Comparison of ENCODE assay signal across 8 cellular contexts in genomic region chr17:19992803-19993713, GRCh38. TPM values are rescaled to one million over a fixed set of nuclear protein-coding genes. Genes with fewer than 3 reads are reported as not detected.
DNase-seq lines count a peak whose midpoint lies in the region; ATAC-seq, FAIRE-seq and TF ChIP-seq lines count a peak whose summit lies in the region.

No MANE protein-coding gene starts in this region.

- H3K36me3 ChIP-seq in colonic mucosa: no peaks in the 10 kb centered on the region
- H3K36me3 ChIP-seq in HepG2 (replicated peaks in 1 of 2; ENCODE audit: control insufficient read depth in 1 of 2, insufficient read depth in 2 of 2, low read length in 2 of 2): no peaks in the 10 kb centered on the region

- POLR2A ChIA-PET in HepG2 (lab: Yijun Ruan, JAX): interaction anchor here (0.7 to 2.0 kb wide), 5 partner anchors 15 to 654 kb away, joined by 3 to 12 read pairs (median 4); partner anchors contain the start of gene AKAP10

- TF ChIP-seq EP300 in HepG2 (IDR thresholded peaks at IDR 0.05; ENCODE audit: low read depth in 2 of 2, low read length in 2 of 2): no peak
- no peak for TF ChIP-seq EP300 in HepG2 (CRISPR knock-in tag; IDR thresholded peaks at IDR 0.05; ENCODE audit: borderline replicate concordance)

- H3K4me3 ChIP-seq in colonic mucosa: no peak overlapping the region
- H3K4me3 ChIP-seq in HepG2 (replicated peaks in 1 of 3; ENCODE audit: insufficient read depth in 1 of 3, low read depth in 2 of 3, low read length in 3 of 3): peak overlapping the region; percentile 15 to 60 (median 54); a peak in 3 of 6 replicates

- H3K27me3 ChIP-seq in colonic mucosa: no peaks in the 10 kb centered on the region
- H3K27me3 ChIP-seq in HepG2 (ENCODE audit: control insufficient read depth in 1 of 2, insufficient read depth in 2 of 2, low read length in 2 of 2): peaks cover 0 to under 1% of the 10 kb centered on the region in 2 experiments; a peak in 2 of 5 replicates

- H3K4me1 ChIP-seq in colonic mucosa: no peaks in the 10 kb centered on the region
- peaks cover 7% of the 10 kb centered on the region; the same call in 1 of the 2 replicates for H3K4me1 ChIP-seq in HepG2 (ENCODE audit: insufficient read depth, low read length)

- no peaks in the 10 kb centered on the region for H3K79me2 ChIP-seq in HepG2 (ENCODE audit: insufficient read depth, low read length)

- DNase-seq in Ammon's horn (ENCODE audit: low spot score) (peak; percentile 94), GM19240 (ENCODE audit: insufficient read length, low spot score) (peak; percentile 21), HK-2 (ENCODE audit: unreplicated experiment) (peak; percentile 87), NCI-H748 (lab: John Stamatoyannopoulos, UW; ENCODE audit: unreplicated experiment) (peak; percentile 97), colonic mucosa (peak; percentile 83), HepG2 (ENCODE audit: low spot score) (peak; percentile 89)
- peak; percentile 72 for DNase-seq in activated CD4-positive, alpha-beta T cell treated with anti-CD3 and anti-CD28 coated beads, Interleukin-2, amount 50 U/mL, for 1 hour
- DNase-seq in stimulated activated CD4-positive, alpha-beta T cell treated with anti-CD3 and anti-CD28 coated beads, TNF-alpha, amount 100 ng/mL, for 1 hour (ENCODE audit: low read depth in 3 of 3, low spot score in 1 of 3): peak; percentile 32 to 58 (median 53)

- H3K27ac ChIP-seq in colonic mucosa: no peak overlapping the region
- H3K27ac ChIP-seq in HepG2 (ENCODE audit: extremely low read length, insufficient read depth, low read length): no peak overlapping the region

- no peaks in the 10 kb centered on the region for H3K9me3 ChIP-seq in colonic mucosa
- H3K9me3 ChIP-seq in HepG2 (ENCODE audit: low read length): no peaks in the 10 kb centered on the region

- peak; percentile 87 for TF ChIP-seq RAD21 in HepG2 (CRISPR knock-in tag; IDR thresholded peaks at IDR 0.05)

- no peak overlapping the region for H2AFZ ChIP-seq in HepG2 (ENCODE audit: low read length)

- in situ Hi-C loops in HepG2 (cut with HindIII; ENCODE audit: extremely low pct_ligation_motif_present, low pct_unique_long_range_greater_than_20kb): loop anchor here (10.0 to 25.0 kb wide), 2 partner anchors 112 to 319 kb away; no protein-coding TSS in a partner anchor

- intact Hi-C loops in colonic mucosa (cut with DNase I) (loop anchor here (2.0 kb wide), 1 partner anchor 124 kb away; no protein-coding TSS in a partner anchor), HepG2 (cut with micrococcal nuclease; ENCODE audit: unreplicated experiment) (loop anchor here (1.0 kb wide), 2 partner anchors 102 to 123 kb away; no protein-coding TSS in a partner anchor)

- no peaks in the 10 kb centered on the region for H4K20me1 ChIP-seq in HepG2 (ENCODE audit: insufficient read depth, low read length)

- peak overlapping the region; percentile 70 for H3K4me2 ChIP-seq in HepG2 (ENCODE audit: low read depth, low read length)

- BruUV-seq in HepG2 (replicated peaks; lab: Mats Ljungman, UMichigan): no TSS peak

- peak; percentile 69 for TF ChIP-seq CTCF in colonic mucosa (IDR thresholded peaks at IDR 0.05)
- peak; percentile 89 for TF ChIP-seq CTCF in HepG2 (CRISPR knock-in tag; IDR thresholded peaks at IDR 0.05)

- WGBS in HepG2 (ENCODE audit: low lambda C conversion rate): 16% methylated on average over 17 of the region's 24 CpGs

- no peak overlapping the region for H3K9ac ChIP-seq in colonic mucosa (ENCODE audit: low read depth in 2 of 2, low read length in 2 of 2)
- no peak overlapping the region for H3K9ac ChIP-seq in HepG2 (ENCODE audit: insufficient read depth, low read depth, low read length)

- ATAC-seq in HepG2: peak; percentile 98

- TF ChIP-seq POLR2A in HepG2 (IDR thresholded peaks at IDR 0.05; ENCODE audit: insufficient read depth in 1 of 2, low read depth in 2 of 2, low read length in 2 of 2): no peak

- FAIRE-seq in HepG2 (lab: Jason Lieb, UNC): peak; percentile 90

- CTCF ChIA-PET in HepG2 (lab: Yijun Ruan, JAX; ENCODE audit: low intra/inter-chr PET ratio, low total read pairs): interaction anchor here (1.1 to 1.6 kb wide), 6 partner anchors 16 to 328 kb away, joined by 3 to 27 read pairs (median 7); partner anchors contain the start of gene SPECC1

TF ChIP-seq in HepG2, 621 proteins besides CTCF, POLR2A, EP300 and RAD21 (continues in another document):
- no peak for TF ChIP-seq ZNF570 (CRISPR knock-in tag; IDR thresholded peaks at IDR 0.05; ENCODE audit: borderline replicate concordance)
- no peak for TF ChIP-seq SOX6 (IDR thresholded peaks at IDR 0.05)
- 0 out of 2 replicates have a peak, but pooled peaks have one; percentile 29 for TF ChIP-seq SOX6 (CRISPR knock-in tag; IDR thresholded peaks at IDR 0.05)
- no peak for TF ChIP-seq ZNF276 (CRISPR knock-in tag; IDR thresholded peaks at IDR 0.05; ENCODE audit: low read depth)

RNA-seq across cellular contexts. Expression of gene AKAP10, which starts 15.4 kb away (rescaled TPM):
- total RNA-seq in colonic mucosa (10 to 100 TPM; 27.5 to 30.3 TPM), HepG2 (2016; rRNA removed; fragmentation: Illumina TruSeq; extraction: Trizol) (17.4 and 17.6 TPM in 2 replicates)
- 12.5 and 13.3 TPM in 2 replicates for total RNA-seq in HepG2 (2016; cell fraction: cytosol; rRNA removed; fragmentation: Illumina TruSeq; extraction: Trizol; ENCODE audit: low read depth)
- total RNA-seq in HepG2 (2016; cell fraction: insoluble cytoplasmic fraction; rRNA removed; fragmentation: Illumina TruSeq; extraction: Trizol): 16.4 and 16.6 TPM in 2 replicates
- 11.1 and 12.6 TPM in 2 replicates for total RNA-seq in HepG2 (2016; cell fraction: membrane; rRNA removed; fragmentation: Illumina TruSeq; extraction: Trizol)
- total RNA-seq in HepG2 (2016; cell fraction: nucleus; rRNA removed; fragmentation: Illumina TruSeq; extraction: Trizol): 16.3 and 23.4 TPM in 2 replicates
- polyA plus RNA-seq in HepG2 (2011; rRNA removed): 17.9 and 21.7 TPM in 2 replicates
- polyA plus RNA-seq in HepG2 (2011; cell fraction: cytosol; rRNA removed): 7.2 and 10.1 TPM in 2 replicates
- 15.4 and 16.5 TPM in 2 replicates for polyA plus RNA-seq in HepG2 (2011; cell fraction: nucleus; rRNA removed)
- polyA plus RNA-seq in HepG2 (2012): 11.1 TPM in 2 replicates
- 0.67 and 0.76 TPM in 2 replicates for polyA plus RNA-seq in HepG2 (2016; cell fraction: cytosol; fragmentation: Illumina TruSeq; extraction: Trizol; ENCODE audit: low read depth)
- polyA plus RNA-seq in HepG2 (2016; cell fraction: insoluble cytoplasmic fraction; fragmentation: Illumina TruSeq; extraction: Trizol; ENCODE audit: low read depth): 12.2 and 12.9 TPM in 2 replicates
- 2.9 and 3.1 TPM in 2 replicates for polyA plus RNA-seq in HepG2 (2016; cell fraction: membrane; fragmentation: Illumina TruSeq; extraction: Trizol; ENCODE audit: low read depth)
- polyA plus RNA-seq in HepG2 (2016; cell fraction: nucleus; fragmentation: Illumina TruSeq; extraction: Trizol; ENCODE audit: insufficient read depth, low read depth): 19.8 and 23.6 TPM in 2 replicates
- polyA minus RNA-seq in HepG2 (2011; rRNA and poly(A)+ RNA removed; ENCODE audit: low replicate concordance): 24.1 and 55.5 TPM in 2 replicates
- polyA minus RNA-seq in HepG2 (2011; cell fraction: cytosol; rRNA and poly(A)+ RNA removed): 12.3 and 16.3 TPM in 2 replicates
- 44.9 and 47.9 TPM in 2 replicates for polyA minus RNA-seq in HepG2 (2011; cell fraction: nucleus; rRNA and poly(A)+ RNA removed)

RNA-seq across cellular contexts. Expression of gene SPECC1, which starts 16.1 kb away (rescaled TPM):
- 10 to 100 TPM; 53.5 to 78.3 TPM for total RNA-seq in colonic mucosa
- total RNA-seq in HepG2 (2016; rRNA removed; fragmentation: Illumina TruSeq; extraction: Trizol): 4.2 and 6.9 TPM in 2 replicates
- total RNA-seq in HepG2 (2016; cell fraction: cytosol; rRNA removed; fragmentation: Illumina TruSeq; extraction: Trizol; ENCODE audit: low read depth): 20.7 and 22.5 TPM in 2 replicates
- 3.7 and 4.5 TPM in 2 replicates for total RNA-seq in HepG2 (2016; cell fraction: insoluble cytoplasmic fraction; rRNA removed; fragmentation: Illumina TruSeq; extraction: Trizol)
- total RNA-seq in HepG2 (2016; cell fraction: membrane; rRNA removed; fragmentation: Illumina TruSeq; extraction: Trizol): 19.0 and 22.0 TPM in 2 replicates
- 3.8 and 4.8 TPM in 2 replicates for total RNA-seq in HepG2 (2016; cell fraction: nucleus; rRNA removed; fragmentation: Illumina TruSeq; extraction: Trizol)
- 1.6 and 2.3 TPM in 2 replicates for polyA plus RNA-seq in HepG2 (2011; rRNA removed)
- polyA plus RNA-seq in HepG2 (2011; cell fraction: cytosol; rRNA removed): 2.0 and 2.1 TPM in 2 replicates
- 1.2 and 1.7 TPM in 2 replicates for polyA plus RNA-seq in HepG2 (2011; cell fraction: nucleus; rRNA removed)
- polyA plus RNA-seq in HepG2 (2012): 0.85 and 1.5 TPM in 2 replicates
- 1.7 and 2.4 TPM in 2 replicates for polyA plus RNA-seq in HepG2 (2016; cell fraction: cytosol; fragmentation: Illumina TruSeq; extraction: Trizol; ENCODE audit: low read depth)
- polyA plus RNA-seq in HepG2 (2016; cell fraction: insoluble cytoplasmic fraction; fragmentation: Illumina TruSeq; extraction: Trizol; ENCODE audit: low read depth): 3.3 and 4.8 TPM in 2 replicates
- polyA plus RNA-seq in HepG2 (2016; cell fraction: membrane; fragmentation: Illumina TruSeq; extraction: Trizol; ENCODE audit: low read depth): 3.4 and 3.5 TPM in 2 replicates
- polyA plus RNA-seq in HepG2 (2016; cell fraction: nucleus; fragmentation: Illumina TruSeq; extraction: Trizol; ENCODE audit: insufficient read depth, low read depth): 2.3 and 3.1 TPM in 2 replicates
- 3.0 and 67.6 TPM in 2 replicates for polyA minus RNA-seq in HepG2 (2011; rRNA and poly(A)+ RNA removed; ENCODE audit: low replicate concordance)
- polyA minus RNA-seq in HepG2 (2011; cell fraction: cytosol; rRNA and poly(A)+ RNA removed): 4.3 and 5.3 TPM in 2 replicates
- polyA minus RNA-seq in HepG2 (2011; cell fraction: nucleus; rRNA and poly(A)+ RNA removed): 3.3 and 5.2 TPM in 2 replicates

Comparison
In these comparisons a context has a peak if more than half of its experiments do, and no peak if none do; other contexts are left out.
1. DNase-seq: peak in every context shown above with its lines; median percentile 97 in NCI-H748; 94 in Ammon's horn; 89 in HepG2; 87 in HK-2; 83 in colonic mucosa; 72 in activated CD4-positive, alpha-beta T cell treated with anti-CD3 and anti-CD28 coated beads, Interleukin-2, amount 50 U/mL, for 1 hour; 53 in stimulated activated CD4-positive, alpha-beta T cell treated with anti-CD3 and anti-CD28 coated beads, TNF-alpha, amount 100 ng/mL, for 1 hour; 21 in GM19240.